Comparison of ENCODE assay signal across 8 cellular contexts in the genomic region with DNA sequence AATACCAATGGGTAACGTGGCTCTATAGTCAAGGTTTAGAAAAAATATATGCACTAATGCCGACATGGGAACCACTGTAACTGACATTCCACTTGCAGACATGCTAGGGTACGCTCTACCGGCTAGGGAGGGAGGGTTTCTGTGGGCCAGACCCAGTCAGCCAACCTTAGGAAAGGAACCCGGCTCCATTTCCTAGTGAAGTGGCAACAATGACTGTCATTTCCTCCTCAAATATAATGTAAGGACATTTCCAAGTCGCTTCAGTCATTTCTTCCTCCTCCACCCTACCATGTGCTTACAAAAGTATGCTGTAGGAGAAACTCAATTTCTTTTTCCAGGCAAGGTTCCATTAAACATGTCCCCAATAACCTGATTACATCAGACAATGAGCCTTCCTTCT.
A peak's percentile ranks its signal among the peaks of the same experiment; 100 is the strongest.
DNase-seq lines count a peak whose midpoint lies in the region; ATAC-seq and TF ChIP-seq lines count a peak whose summit lies in the region.

No MANE protein-coding gene starts in this region.

- peak overlapping the region; percentile 81 for H3K4me3 Mint-ChIP-seq in activated CD4-positive, alpha-beta memory T cell treated with anti-CD3 and anti-CD28 coated beads, Interleukin-2, amount 10 ng/mL, durations not matched to agents 7 days and 5 days

- H3K9ac ChIP-seq in iPS-18a (ENCODE audit: low read length): no peak overlapping the region

- POLR2A ChIA-PET in activated CD4-positive, alpha-beta memory T cell treated with anti-CD3 and anti-CD28 coated beads, Interleukin-2, amount 10 ng/mL, durations not matched to agents 7 days and 5 days (lab: Charles Lee): interaction anchor here (1.0 to 3.6 kb wide), 6 partner anchors 12 to 83 kb away, joined by 3 to 24 read pairs (median 6); a partner anchor contains a TSS

- H3K9me3 Mint-ChIP-seq in activated CD4-positive, alpha-beta memory T cell treated with anti-CD3 and anti-CD28 coated beads, Interleukin-2, amount 10 ng/mL, durations not matched to agents 7 days and 5 days: no peaks in the 10 kb centered on the region

- CTCF ChIA-PET in activated CD4-positive, alpha-beta memory T cell treated with anti-CD3 and anti-CD28 coated beads, Interleukin-2, amount 10 ng/mL, durations not matched to agents 7 days and 5 days (lab: Charles Lee): interaction anchor here (1.2 to 3.3 kb wide), 3 partner anchors 20 to 65 kb away, joined by 3 to 16 read pairs (median 3); a partner anchor contains a TSS

- H3K4me1 Mint-ChIP-seq in activated CD4-positive, alpha-beta memory T cell treated with anti-CD3 and anti-CD28 coated beads, Interleukin-2, amount 10 ng/mL, durations not matched to agents 7 days and 5 days: peaks cover 45% of the 10 kb centered on the region

- H3K4me1 ChIP-seq in iPS-18a (ENCODE audit: control insufficient read depth, low read depth, low read length) (peaks cover 27% of the 10 kb centered on the region), thyroid gland (peaks cover 18 to 24% of the 10 kb centered on the region in 2 donors)

- H3K27ac Mint-ChIP-seq in activated CD4-positive, alpha-beta memory T cell treated with anti-CD3 and anti-CD28 coated beads, Interleukin-2, amount 10 ng/mL, durations not matched to agents 7 days and 5 days: peak overlapping the region; percentile 81

- H3K9me3 ChIP-seq in iPS-18a (ENCODE audit: control insufficient read depth, low read depth, low read length) (no peaks in the 10 kb centered on the region), thyroid gland (no peaks in the 10 kb centered on the region)

- H3K27ac ChIP-seq in iPS-18a (ENCODE audit: low read length): no peak overlapping the region
- H3K27ac ChIP-seq in thyroid gland: peak overlapping the region; percentile 68 to 87 (median 87)

- 61 to 66% methylated on average over 6 of the region's 6 CpGs for WGBS in thyroid gland, 2 donors

- peaks cover 10% of the 10 kb centered on the region for H3K36me3 Mint-ChIP-seq in activated CD4-positive, alpha-beta memory T cell treated with anti-CD3 and anti-CD28 coated beads, Interleukin-2, amount 10 ng/mL, durations not matched to agents 7 days and 5 days (ENCODE audit: low read depth)

- no peak for TF ChIP-seq CTCF in thyroid gland (IDR thresholded peaks at IDR 0.05)

- H3K4me3 ChIP-seq in iPS-18a (ENCODE audit: low read length): peak overlapping the region; percentile 63
- H3K4me3 ChIP-seq in thyroid gland (replicated peaks in 1 of 3): peak overlapping the region in 1 of 3 donors; percentile 37

- TF ChIP-seq POLR2A in thyroid gland (IDR thresholded peaks at IDR 0.05): no peak

- intact Hi-C loops in thyroid gland (cut with DNase I): no loop called here

- ATAC-seq in HG02610 (IDR thresholded peaks at IDR 0.05; ENCODE audit: unreplicated experiment): no peak

- peaks cover 72% of the 10 kb centered on the region for H3K27me3 ChIP-seq in iPS-18a (ENCODE audit: control insufficient read depth, insufficient read depth, low read length)
- no peaks in the 10 kb centered on the region for H3K27me3 ChIP-seq in thyroid gland

- H3K27me3 Mint-ChIP-seq in activated CD4-positive, alpha-beta memory T cell treated with anti-CD3 and anti-CD28 coated beads, Interleukin-2, amount 10 ng/mL, durations not matched to agents 7 days and 5 days: no peaks in the 10 kb centered on the region

- DNase-seq in activated T-cell treated with anti-CD3 and anti-CD28 coated beads, Interleukin-2, amount 50 U/mL, for 1 hour: peak; percentile 37
- DNase-seq in activated T-cell treated with anti-CD3 and anti-CD28 coated beads for 4 hours (no peak), thyroid gland (peak in 1 of 2 donors; percentile 5), NCI-H748 treated with DMSO at 0.1 percent for 48 hours (lab: John Stamatoyannopoulos, UW) (no peak), midbrain (lab: John Stamatoyannopoulos, UW) (no peak)
- DNase-seq in activated CD4-positive, alpha-beta memory T cell treated with anti-CD3 and anti-CD28 coated beads, Interleukin-2, amount 10 ng/mL, durations not matched to agents 7 days and 5 days: no peak

- H3K36me3 ChIP-seq in iPS-18a (ENCODE audit: control insufficient read depth, low read depth, low read length) (no peaks in the 10 kb centered on the region), thyroid gland (no peaks in the 10 kb centered on the region)
